Comparison of ENCODE assay signal across 2 cellular contexts in the genomic region with DNA sequence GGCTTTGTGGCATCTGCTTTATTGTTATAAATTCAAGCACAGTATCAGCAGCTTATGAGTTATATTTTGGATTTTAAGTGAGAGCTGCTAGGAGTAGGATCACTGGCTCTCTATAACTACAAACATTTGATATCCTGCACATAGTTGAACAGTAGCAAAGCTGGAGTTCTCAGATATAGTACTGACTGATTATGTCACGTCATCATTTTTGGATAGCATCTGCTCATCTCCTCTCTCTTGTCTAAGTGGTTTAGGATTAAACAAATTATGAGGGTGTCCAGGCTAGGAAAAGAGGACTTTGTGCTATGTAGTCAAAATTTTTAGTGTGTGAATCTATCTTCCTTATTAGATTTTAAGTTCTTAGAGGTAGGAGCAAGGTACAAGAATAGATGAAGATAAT.
TF ChIP-seq lines count a peak whose summit lies in the region.

No MANE protein-coding gene starts in this region.

TF ChIP-seq in GM23338, 12 proteins besides CTCF, POLR2A, EP300 and RAD21:
- no peak for TF ChIP-seq ZNF114 (CRISPR knock-in tag; IDR thresholded peaks at IDR 0.05)

TF ChIP-seq in H1, 55 proteins besides CTCF, POLR2A, EP300 and RAD21:
- peak; percentile 83; the same call in 1 of the 2 replicates for TF ChIP-seq MAFK (IDR thresholded peaks at IDR 0.05; ENCODE audit: low read depth, low read length)
- no peak for TF ChIP-seq SUZ12 (IDR thresholded peaks at IDR 0.05; ENCODE audit: low read length)
- no peak for TF ChIP-seq RBBP5 (IDR thresholded peaks at IDR 0.05; ENCODE audit: borderline replicate concordance, low read depth, low read length)
- TF ChIP-seq ATF3 (IDR thresholded peaks at IDR 0.05; ENCODE audit: insufficient read depth, low read depth, low read length), result no peak
- no peak for TF ChIP-seq EGR1 (IDR thresholded peaks at IDR 0.05; ENCODE audit: borderline replicate concordance, low read depth, low read length)
- TF ChIP-seq RXRA (IDR thresholded peaks at IDR 0.05; ENCODE audit: insufficient read depth, low read depth, low read length), result no peak
- no peak for TF ChIP-seq CHD1 (IDR thresholded peaks at IDR 0.05; ENCODE audit: low read depth, low read length)
- no peak for TF ChIP-seq GABPA (IDR thresholded peaks at IDR 0.05; ENCODE audit: borderline replicate concordance, insufficient read depth, low read length)
- TF ChIP-seq CBX5 (IDR thresholded peaks at IDR 0.05; ENCODE audit: low read depth, low read length), result no peak
